1 cellular context compared by ENCODE assay signal in the genomic region with DNA sequence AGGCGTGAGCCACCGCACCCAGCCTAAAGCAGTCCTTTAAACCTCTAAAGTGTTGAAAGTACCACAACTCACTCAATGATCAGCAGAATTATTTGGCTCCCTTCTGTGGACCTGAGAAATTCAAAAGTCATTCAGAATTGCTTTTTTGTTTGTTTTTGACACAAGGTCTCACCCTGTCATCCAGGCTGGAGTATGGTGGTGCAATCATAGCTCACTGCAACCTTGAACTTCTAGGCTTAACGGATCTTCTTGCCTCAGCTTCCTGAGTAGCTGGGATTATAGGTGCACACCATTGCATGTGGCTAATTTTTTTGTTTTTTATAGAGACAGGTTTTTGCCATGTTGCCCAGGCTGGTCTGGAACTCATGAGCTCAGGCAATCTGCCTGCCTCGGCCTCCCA.
TF ChIP-seq lines count a peak whose summit lies in the region.

No MANE protein-coding gene starts in this region.

TF ChIP-seq in HepG2, 621 proteins besides CTCF, POLR2A, EP300 and RAD21 (continued from another document and continues in another):
- TF ChIP-seq, protein P1, sequence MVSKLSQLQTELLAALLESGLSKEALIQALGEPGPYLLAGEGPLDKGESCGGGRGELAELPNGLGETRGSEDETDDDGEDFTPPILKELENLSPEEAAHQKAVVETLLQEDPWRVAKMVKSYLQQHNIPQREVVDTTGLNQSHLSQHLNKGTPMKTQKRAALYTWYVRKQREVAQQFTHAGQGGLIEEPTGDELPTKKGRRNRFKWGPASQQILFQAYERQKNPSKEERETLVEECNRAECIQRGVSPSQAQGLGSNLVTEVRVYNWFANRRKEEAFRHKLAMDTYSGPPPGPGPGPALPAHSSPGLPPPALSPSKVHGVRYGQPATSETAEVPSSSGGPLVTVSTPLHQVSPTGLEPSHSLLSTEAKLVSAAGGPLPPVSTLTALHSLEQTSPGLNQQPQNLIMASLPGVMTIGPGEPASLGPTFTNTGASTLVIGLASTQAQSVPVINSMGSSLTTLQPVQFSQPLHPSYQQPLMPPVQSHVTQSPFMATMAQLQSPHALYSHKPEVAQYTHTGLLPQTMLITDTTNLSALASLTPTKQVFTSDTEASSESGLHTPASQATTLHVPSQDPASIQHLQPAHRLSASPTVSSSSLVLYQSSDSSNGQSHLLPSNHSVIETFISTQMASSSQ (IDR thresholded peaks at IDR 0.05; ENCODE audit: low read depth), result no peak
- TF ChIP-seq, protein P1 (CRISPR knock-in tag; IDR thresholded peaks at IDR 0.05; ENCODE audit: borderline replicate concordance), result 0 out of 2 replicates have a peak, but pooled peaks have one; percentile 26
- TF ChIP-seq ZNF567 (CRISPR knock-in tag; IDR thresholded peaks at IDR 0.05; ENCODE audit: borderline replicate concordance), result no peak
- peak; percentile 20; the same call in 1 of the 2 replicates for TF ChIP-seq FOXK1 (CRISPR knock-in tag; IDR thresholded peaks at IDR 0.05; ENCODE audit: borderline replicate concordance, low read depth)
- TF ChIP-seq, protein P2, sequence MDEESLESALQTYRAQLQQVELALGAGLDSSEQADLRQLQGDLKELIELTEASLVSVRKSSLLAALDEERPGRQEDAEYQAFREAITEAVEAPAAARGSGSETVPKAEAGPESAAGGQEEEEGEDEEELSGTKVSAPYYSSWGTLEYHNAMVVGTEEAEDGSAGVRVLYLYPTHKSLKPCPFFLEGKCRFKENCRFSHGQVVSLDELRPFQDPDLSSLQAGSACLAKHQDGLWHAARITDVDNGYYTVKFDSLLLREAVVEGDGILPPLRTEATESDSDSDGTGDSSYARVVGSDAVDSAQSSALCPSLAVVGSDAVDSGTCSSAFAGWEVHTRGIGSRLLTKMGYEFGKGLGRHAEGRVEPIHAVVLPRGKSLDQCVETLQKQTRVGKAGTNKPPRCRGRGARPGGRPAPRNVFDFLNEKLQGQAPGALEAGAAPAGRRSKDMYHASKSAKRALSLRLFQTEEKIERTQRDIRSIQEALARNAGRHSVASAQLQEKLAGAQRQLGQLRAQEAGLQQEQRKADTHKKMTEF (CRISPR knock-in tag; IDR thresholded peaks at IDR 0.05), result peak; percentile 50; the same call in 1 of the 2 replicates
- TF ChIP-seq, protein P3, sequence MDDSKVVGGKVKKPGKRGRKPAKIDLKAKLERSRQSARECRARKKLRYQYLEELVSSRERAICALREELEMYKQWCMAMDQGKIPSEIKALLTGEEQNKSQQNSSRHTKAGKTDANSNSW (CRISPR knock-in tag; IDR thresholded peaks at IDR 0.05; ENCODE audit: borderline replicate concordance), result no peak
- TF ChIP-seq NBN (conservative IDR thresholded peaks at IDR 0.05), result no peak
- 0 out of 2 replicates have a peak, but pooled peaks have one; percentile 19 for TF ChIP-seq CREM (IDR thresholded peaks at IDR 0.05)
- TF ChIP-seq CREM (CRISPR knock-in tag; IDR thresholded peaks at IDR 0.05), result no peak
- TF ChIP-seq, protein P4, sequence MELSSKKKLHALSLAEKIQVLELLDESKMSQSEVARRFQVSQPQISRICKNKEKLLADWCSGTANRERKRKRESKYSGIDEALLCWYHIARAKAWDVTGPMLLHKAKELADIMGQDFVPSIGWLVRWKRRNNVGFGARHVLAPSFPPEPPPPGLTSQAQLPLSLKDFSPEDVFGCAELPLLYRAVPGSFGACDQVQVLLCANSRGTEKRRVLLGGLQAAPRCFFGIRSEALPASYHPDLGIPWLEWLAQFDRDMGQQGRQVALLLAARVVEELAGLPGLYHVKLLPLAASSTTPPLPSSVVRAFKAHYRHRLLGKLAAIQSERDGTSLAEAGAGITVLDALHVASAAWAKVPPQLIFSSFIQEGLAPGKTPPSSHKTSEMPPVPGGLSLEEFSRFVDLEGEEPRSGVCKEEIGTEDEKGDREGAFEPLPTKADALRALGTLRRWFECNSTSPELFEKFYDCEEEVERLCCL (CRISPR knock-in tag; IDR thresholded peaks at IDR 0.05; ENCODE audit: borderline replicate concordance), result no peak
- TF ChIP-seq, protein P5, sequence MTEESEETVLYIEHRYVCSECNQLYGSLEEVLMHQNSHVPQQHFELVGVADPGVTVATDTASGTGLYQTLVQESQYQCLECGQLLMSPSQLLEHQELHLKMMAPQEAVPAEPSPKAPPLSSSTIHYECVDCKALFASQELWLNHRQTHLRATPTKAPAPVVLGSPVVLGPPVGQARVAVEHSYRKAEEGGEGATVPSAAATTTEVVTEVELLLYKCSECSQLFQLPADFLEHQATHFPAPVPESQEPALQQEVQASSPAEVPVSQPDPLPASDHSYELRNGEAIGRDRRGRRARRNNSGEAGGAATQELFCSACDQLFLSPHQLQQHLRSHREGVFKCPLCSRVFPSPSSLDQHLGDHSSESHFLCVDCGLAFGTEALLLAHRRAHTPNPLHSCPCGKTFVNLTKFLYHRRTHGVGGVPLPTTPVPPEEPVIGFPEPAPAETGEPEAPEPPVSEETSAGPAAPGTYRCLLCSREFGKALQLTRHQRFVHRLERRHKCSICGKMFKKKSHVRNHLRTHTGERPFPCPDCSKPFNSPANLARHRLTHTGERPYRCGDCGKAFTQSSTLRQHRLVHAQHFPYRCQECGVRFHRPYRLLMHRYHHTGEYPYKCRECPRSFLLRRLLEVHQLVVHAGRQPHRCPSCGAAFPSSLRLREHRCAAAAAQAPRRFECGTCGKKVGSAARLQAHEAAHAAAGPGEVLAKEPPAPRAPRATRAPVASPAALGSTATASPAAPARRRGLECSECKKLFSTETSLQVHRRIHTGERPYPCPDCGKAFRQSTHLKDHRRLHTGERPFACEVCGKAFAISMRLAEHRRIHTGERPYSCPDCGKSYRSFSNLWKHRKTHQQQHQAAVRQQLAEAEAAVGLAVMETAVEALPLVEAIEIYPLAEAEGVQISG (CRISPR knock-in tag; IDR thresholded peaks at IDR 0.05), result 0 out of 2 replicates have a peak, but pooled peaks have one; percentile 33
- 0 out of 2 replicates have a peak, but pooled peaks have one; percentile 34 for TF ChIP-seq KDM6A (CRISPR knock-in tag; IDR thresholded peaks at IDR 0.05; ENCODE audit: low read depth)
- no peak for TF ChIP-seq NFE2L2 (IDR thresholded peaks at IDR 0.05; ENCODE audit: low read length)
- no peak for TF ChIP-seq ZNF264 (CRISPR knock-in tag; IDR thresholded peaks at IDR 0.05)
- TF ChIP-seq, protein P6, sequence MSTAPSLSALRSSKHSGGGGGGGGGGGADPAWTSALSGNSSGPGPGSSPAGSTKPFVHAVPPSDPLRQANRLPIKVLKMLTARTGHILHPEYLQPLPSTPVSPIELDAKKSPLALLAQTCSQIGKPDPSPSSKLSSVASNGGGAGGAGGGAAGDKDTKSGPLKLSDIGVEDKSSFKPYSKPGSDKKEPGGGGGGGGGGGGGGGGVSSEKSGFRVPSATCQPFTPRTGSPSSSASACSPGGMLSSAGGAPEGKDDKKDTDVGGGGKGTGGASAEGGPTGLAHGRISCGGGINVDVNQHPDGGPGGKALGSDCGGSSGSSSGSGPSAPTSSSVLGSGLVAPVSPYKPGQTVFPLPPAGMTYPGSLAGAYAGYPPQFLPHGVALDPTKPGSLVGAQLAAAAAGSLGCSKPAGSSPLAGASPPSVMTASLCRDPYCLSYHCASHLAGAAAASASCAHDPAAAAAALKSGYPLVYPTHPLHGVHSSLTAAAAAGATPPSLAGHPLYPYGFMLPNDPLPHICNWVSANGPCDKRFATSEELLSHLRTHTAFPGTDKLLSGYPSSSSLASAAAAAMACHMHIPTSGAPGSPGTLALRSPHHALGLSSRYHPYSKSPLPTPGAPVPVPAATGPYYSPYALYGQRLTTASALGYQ (CRISPR knock-in tag; IDR thresholded peaks at IDR 0.05), result 0 out of 2 replicates have a peak, but pooled peaks have one; percentile 19
- TF ChIP-seq ZNF101 (CRISPR knock-in tag; IDR thresholded peaks at IDR 0.05; ENCODE audit: borderline replicate concordance, low read depth), result no peak
- TF ChIP-seq GPN1 (CRISPR knock-in tag; IDR thresholded peaks at IDR 0.05; ENCODE audit: borderline replicate concordance), result no peak
- peak; percentile 64; the same call in 1 of the 2 replicates for TF ChIP-seq KDM4B (CRISPR knock-in tag; IDR thresholded peaks at IDR 0.05)
- TF ChIP-seq RARA (CRISPR knock-in tag; IDR thresholded peaks at IDR 0.05), result peak; percentile 81
- TF ChIP-seq ZNF510 (CRISPR knock-in tag; IDR thresholded peaks at IDR 0.05; ENCODE audit: low read depth), result no peak
- no peak for TF ChIP-seq ZNF24 (IDR thresholded peaks at IDR 0.05)
- TF ChIP-seq, protein P7, sequence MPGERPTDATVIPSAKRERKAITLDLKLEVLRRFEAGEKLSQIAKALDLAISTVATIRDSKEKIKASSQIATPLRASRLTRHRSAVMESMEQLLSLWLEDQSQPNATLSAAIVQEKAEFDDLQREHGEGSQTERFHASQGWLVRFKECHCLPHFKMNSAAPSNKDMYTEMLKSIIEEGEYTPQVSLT (CRISPR knock-in tag; IDR thresholded peaks at IDR 0.05; ENCODE audit: borderline replicate concordance, low read depth), result no peak
- TF ChIP-seq, protein P8, sequence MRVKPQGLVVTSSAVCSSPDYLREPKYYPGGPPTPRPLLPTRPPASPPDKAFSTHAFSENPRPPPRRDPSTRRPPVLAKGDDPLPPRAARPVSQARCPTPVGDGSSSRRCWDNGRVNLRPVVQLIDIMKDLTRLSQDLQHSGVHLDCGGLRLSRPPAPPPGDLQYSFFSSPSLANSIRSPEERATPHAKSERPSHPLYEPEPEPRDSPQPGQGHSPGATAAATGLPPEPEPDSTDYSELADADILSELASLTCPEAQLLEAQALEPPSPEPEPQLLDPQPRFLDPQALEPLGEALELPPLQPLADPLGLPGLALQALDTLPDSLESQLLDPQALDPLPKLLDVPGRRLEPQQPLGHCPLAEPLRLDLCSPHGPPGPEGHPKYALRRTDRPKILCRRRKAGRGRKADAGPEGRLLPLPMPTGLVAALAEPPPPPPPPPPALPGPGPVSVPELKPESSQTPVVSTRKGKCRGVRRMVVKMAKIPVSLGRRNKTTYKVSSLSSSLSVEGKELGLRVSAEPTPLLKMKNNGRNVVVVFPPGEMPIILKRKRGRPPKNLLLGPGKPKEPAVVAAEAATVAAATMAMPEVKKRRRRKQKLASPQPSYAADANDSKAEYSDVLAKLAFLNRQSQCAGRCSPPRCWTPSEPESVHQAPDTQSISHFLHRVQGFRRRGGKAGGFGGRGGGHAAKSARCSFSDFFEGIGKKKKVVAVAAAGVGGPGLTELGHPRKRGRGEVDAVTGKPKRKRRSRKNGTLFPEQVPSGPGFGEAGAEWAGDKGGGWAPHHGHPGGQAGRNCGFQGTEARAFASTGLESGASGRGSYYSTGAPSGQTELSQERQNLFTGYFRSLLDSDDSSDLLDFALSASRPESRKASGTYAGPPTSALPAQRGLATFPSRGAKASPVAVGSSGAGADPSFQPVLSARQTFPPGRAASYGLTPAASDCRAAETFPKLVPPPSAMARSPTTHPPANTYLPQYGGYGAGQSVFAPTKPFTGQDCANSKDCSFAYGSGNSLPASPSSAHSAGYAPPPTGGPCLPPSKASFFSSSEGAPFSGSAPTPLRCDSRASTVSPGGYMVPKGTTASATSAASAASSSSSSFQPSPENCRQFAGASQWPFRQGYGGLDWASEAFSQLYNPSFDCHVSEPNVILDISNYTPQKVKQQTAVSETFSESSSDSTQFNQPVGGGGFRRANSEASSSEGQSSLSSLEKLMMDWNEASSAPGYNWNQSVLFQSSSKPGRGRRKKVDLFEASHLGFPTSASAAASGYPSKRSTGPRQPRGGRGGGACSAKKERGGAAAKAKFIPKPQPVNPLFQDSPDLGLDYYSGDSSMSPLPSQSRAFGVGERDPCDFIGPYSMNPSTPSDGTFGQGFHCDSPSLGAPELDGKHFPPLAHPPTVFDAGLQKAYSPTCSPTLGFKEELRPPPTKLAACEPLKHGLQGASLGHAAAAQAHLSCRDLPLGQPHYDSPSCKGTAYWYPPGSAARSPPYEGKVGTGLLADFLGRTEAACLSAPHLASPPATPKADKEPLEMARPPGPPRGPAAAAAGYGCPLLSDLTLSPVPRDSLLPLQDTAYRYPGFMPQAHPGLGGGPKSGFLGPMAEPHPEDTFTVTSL (CRISPR knock-in tag; IDR thresholded peaks at IDR 0.05; ENCODE audit: borderline replicate concordance), result 0 out of 2 replicates have a peak, but pooled peaks have one; percentile 41
- TF ChIP-seq, protein P9, sequence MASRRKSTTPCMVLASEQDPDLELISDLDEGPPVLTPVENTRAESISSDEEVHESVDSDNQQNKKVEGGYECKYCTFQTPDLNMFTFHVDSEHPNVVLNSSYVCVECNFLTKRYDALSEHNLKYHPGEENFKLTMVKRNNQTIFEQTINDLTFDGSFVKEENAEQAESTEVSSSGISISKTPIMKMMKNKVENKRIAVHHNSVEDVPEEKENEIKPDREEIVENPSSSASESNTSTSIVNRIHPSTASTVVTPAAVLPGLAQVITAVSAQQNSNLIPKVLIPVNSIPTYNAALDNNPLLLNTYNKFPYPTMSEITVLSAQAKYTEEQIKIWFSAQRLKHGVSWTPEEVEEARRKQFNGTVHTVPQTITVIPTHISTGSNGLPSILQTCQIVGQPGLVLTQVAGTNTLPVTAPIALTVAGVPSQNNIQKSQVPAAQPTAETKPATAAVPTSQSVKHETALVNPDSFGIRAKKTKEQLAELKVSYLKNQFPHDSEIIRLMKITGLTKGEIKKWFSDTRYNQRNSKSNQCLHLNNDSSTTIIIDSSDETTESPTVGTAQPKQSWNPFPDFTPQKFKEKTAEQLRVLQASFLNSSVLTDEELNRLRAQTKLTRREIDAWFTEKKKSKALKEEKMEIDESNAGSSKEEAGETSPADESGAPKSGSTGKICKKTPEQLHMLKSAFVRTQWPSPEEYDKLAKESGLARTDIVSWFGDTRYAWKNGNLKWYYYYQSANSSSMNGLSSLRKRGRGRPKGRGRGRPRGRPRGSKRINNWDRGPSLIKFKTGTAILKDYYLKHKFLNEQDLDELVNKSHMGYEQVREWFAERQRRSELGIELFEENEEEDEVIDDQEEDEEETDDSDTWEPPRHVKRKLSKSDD (CRISPR knock-in tag; IDR thresholded peaks at IDR 0.05; ENCODE audit: low read depth), result no peak
- TF ChIP-seq SAFB2 (CRISPR knock-in tag; IDR thresholded peaks at IDR 0.05; ENCODE audit: borderline replicate concordance, low read depth), result no peak
- no peak for TF ChIP-seq DNMT1 (CRISPR knock-in tag; IDR thresholded peaks at IDR 0.05)
- TF ChIP-seq, protein P10, sequence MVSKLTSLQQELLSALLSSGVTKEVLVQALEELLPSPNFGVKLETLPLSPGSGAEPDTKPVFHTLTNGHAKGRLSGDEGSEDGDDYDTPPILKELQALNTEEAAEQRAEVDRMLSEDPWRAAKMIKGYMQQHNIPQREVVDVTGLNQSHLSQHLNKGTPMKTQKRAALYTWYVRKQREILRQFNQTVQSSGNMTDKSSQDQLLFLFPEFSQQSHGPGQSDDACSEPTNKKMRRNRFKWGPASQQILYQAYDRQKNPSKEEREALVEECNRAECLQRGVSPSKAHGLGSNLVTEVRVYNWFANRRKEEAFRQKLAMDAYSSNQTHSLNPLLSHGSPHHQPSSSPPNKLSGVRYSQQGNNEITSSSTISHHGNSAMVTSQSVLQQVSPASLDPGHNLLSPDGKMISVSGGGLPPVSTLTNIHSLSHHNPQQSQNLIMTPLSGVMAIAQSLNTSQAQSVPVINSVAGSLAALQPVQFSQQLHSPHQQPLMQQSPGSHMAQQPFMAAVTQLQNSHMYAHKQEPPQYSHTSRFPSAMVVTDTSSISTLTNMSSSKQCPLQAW (CRISPR knock-in tag; IDR thresholded peaks at IDR 0.05), result no peak
- peak; percentile 48; the same call in 1 of the 2 replicates for TF ChIP-seq NR2F6 (IDR thresholded peaks at IDR 0.05)
- peak; percentile 55; the same call in 1 of the 2 replicates for TF ChIP-seq NR2F6 (CRISPR knock-in tag; IDR thresholded peaks at IDR 0.05)
